11 cellular contexts compared by ENCODE assay signal in genomic region chr22:39309364-39309861, GRCh38. TPM values are rescaled to one million over a fixed set of nuclear protein-coding genes. Genes with fewer than 3 reads are reported as not detected.
DNase-seq lines count a peak whose midpoint lies in the region; ATAC-seq, FAIRE-seq and TF ChIP-seq lines count a peak whose summit lies in the region.
"Had no signal": no experiment of that assay in that cellular context is flagged by ENCODE, and none has a peak within 500 bp of the region (broad histone marks: within the 10 kb centered on the region; RNA-seq: fewer than 3 reads in every experiment).

No MANE protein-coding gene starts in this region.

- TF ChIP-seq POLR2A in esophagus muscularis mucosa (IDR thresholded peaks at IDR 0.05; ENCODE audit: low read depth): no peak

- POLR2A ChIA-PET in PC-3 (lab: Charles Lee; ENCODE audit: unreplicated experiment): no interaction called here

- peaks cover 8% of the 10 kb centered on the region for H3K79me2 ChIP-seq in PC-3 (ENCODE audit: low read length)

- peak overlapping the region; percentile 68 for H3K27ac ChIP-seq in PC-3 (ENCODE audit: low read length)
- peak overlapping the region; percentile 70 to 84 (median 76) for H3K27ac ChIP-seq in esophagus muscularis mucosa (replicated peaks in 1 of 4)
- H3K27ac ChIP-seq: KMS-11 had no signal

- CTCF ChIA-PET in PC-3 (lab: Charles Lee): interaction anchor here (0.6 kb wide), 1 partner anchor 57 kb away, joined by 3 read pairs; no protein-coding TSS in a partner anchor

- WGBS in esophagus muscularis mucosa: 84% methylated on average over 18 of the region's 18 CpGs

- peak; percentile 16 for ATAC-seq in PC-3
- ATAC-seq in sciatic nerve: peak; percentile 18

- H3K9ac ChIP-seq in PC-3 (ENCODE audit: low read length): no peak overlapping the region
- H3K9ac ChIP-seq: KMS-11 had no signal

- peaks cover 21% of the 10 kb centered on the region for H4K20me1 ChIP-seq in PC-3 (ENCODE audit: low read length)

- intact Hi-C loops in PC-3 (cut with micrococcal nuclease) (loop anchor here (2.0 kb wide), 1 partner anchor 57 kb away; no protein-coding TSS in a partner anchor), esophagus muscularis mucosa (cut with DNase I) (no loop called here), sciatic nerve (cut with DNase I) (no loop called here)

- H2AFZ ChIP-seq in PC-3 (ENCODE audit: low read length): no peak overlapping the region

- H3K9me3 ChIP-seq in PC-3 (ENCODE audit: low read length) (no peaks in the 10 kb centered on the region), esophagus muscularis mucosa (no peaks in the 10 kb centered on the region)

- H3K9me2 ChIP-seq in PC-3 (replicated peaks; ENCODE audit: low read length): no peaks in the 10 kb centered on the region

- BruUV-seq in PC-3 (replicated peaks; lab: Mats Ljungman, UMichigan): TSS peak; percentile 90

- no peak for FAIRE-seq in frontal cortex (lab: Jason Lieb, UNC)
- FAIRE-seq: endometrium had no signal

- H3K36me3 ChIP-seq in PC-3 (ENCODE audit: low read depth, low read length) (peaks cover 20% of the 10 kb centered on the region), esophagus muscularis mucosa (peaks cover 26 to 32% (median 30%) of the 10 kb centered on the region in 4 donors)

- H3K4me2 ChIP-seq in PC-3 (ENCODE audit: low read length): peak overlapping the region; percentile 81
- H3K4me2 ChIP-seq: KMS-11 had no signal

- peaks cover 18% of the 10 kb centered on the region for H3K4me1 ChIP-seq in PC-3 (ENCODE audit: insufficient read depth, low read length)
- H3K4me1 ChIP-seq in esophagus muscularis mucosa: peaks cover 13 to 50% (median 35%) of the 10 kb centered on the region in 4 donors

- peak; percentile 41; the same call in 1 of the 2 replicates for TF ChIP-seq CTCF in PC-3 (conservative IDR thresholded peaks at IDR 0.05; ENCODE audit: low read depth, low read length)
- TF ChIP-seq CTCF in esophagus muscularis mucosa (IDR thresholded peaks at IDR 0.05): no peak

- H3F3A ChIP-seq in PC-3 (ENCODE audit: low read length, unreplicated experiment): peaks cover 16% of the 10 kb centered on the region

- H3K4me3 ChIP-seq in PC-3 (ENCODE audit: low read length) (no peak overlapping the region; the same call in 1 of the 2 replicates), esophagus muscularis mucosa (peak overlapping the region in 2 of 4 donors; percentile 26 to 39)

- peak; percentile 67 for DNase-seq in ELF-1 (ENCODE audit: low read depth, low spot score)
- DNase-seq in PC-3: no peak
- no peak for DNase-seq in esophagus muscularis mucosa (ENCODE audit: extremely low spot score)
- DNase-seq in sciatic nerve (ENCODE audit: low spot score): no peak
- no peak for DNase-seq in frontal cortex (ENCODE audit: low spot score in 2 of 2)
- DNase-seq in HuH-7 (ENCODE audit: low spot score): no peak
- DNase-seq in stimulated activated naive CD4-positive, alpha-beta T cell treated with Interleukin-2 at 50 U/mL for 16 hours (lab: John Stamatoyannopoulos, UW): no peak
- no peak for DNase-seq in NCI-H1092 (lab: John Stamatoyannopoulos, UW)
- DNase-seq: activated CD4-positive, CD25-positive, alpha-beta regulatory T cell treated with anti-CD3 and anti-CD28 coated beads, Interleukin-2, amount 50 U/mL, for 72 hours had no signal

- TF ChIP-seq EP300 in esophagus muscularis mucosa (IDR thresholded peaks at IDR 0.05): no peak

- no peaks in the 10 kb centered on the region for H3K27me3 ChIP-seq in PC-3 (ENCODE audit: low read length)
- no peaks in the 10 kb centered on the region for H3K27me3 ChIP-seq in esophagus muscularis mucosa

RNA-seq across cellular contexts. Expression of gene RPL3, which starts 10.0 kb away (rescaled TPM):
- total RNA-seq in PC-3 (2014; rRNA removed): 1,363 and 1,371 TPM in 2 replicates
- 1,000 to 10,000 TPM; 2,019 to 2,284 (median 2,183) TPM for total RNA-seq in esophagus muscularis mucosa
- total RNA-seq in sciatic nerve: 1,341 TPM
- total RNA-seq in frontal cortex: 1,897 TPM

RNA-seq across cellular contexts. Expression of gene SYNGR1, which starts 40.4 kb away (rescaled TPM):
- total RNA-seq in PC-3 (2014; rRNA removed): 7.8 and 9.0 TPM in 2 replicates
- total RNA-seq in esophagus muscularis mucosa: 10 to 100 TPM; 14.4 to 29.4 (median 24.0) TPM
- 52.9 TPM for total RNA-seq in sciatic nerve
- 50.1 TPM for total RNA-seq in frontal cortex
